26 cellular contexts compared by ENCODE assay signal in genomic region chr3:157608006-157608405, GRCh38.
"Had no signal": no experiment of that assay in that cellular context is flagged by ENCODE, and none has a peak within 500 bp of the region (broad histone marks: within the 10 kb centered on the region; RNA-seq: fewer than 3 reads in every experiment).

No MANE protein-coding gene starts in this region.

- H3K4me3 ChIP-seq: breast epithelium, gastrocnemius medialis, hepatocyte, psoas muscle, smooth muscle cell, stomach, tibial nerve had no signal

- H3K36me3 ChIP-seq: breast epithelium, gastrocnemius medialis, stomach, tibial nerve had no signal

- H3K4me1 ChIP-seq: breast epithelium, gastrocnemius medialis, parathyroid adenoma, psoas muscle had no signal

- ATAC-seq: activated CD8-positive, alpha-beta T cell treated with anti-CD3 and anti-CD28 coated beads for 36 hours; activated T-cell treated with anti-CD3 and anti-CD28 coated beads, Interleukin-2, amount 50 U/mL, for 4 hours; activated T-helper 17 cell treated with anti-CD3 and anti-CD28 coated beads, Interleukin-2, amount 50 U/mL, for 72 hours; gastrocnemius medialis; left cardiac atrium; psoas muscle; stimulated activated naive B cell treated with anti-CD40 and anti-IgM and Interleukin-4, amounts not matched to agents 10 μg/mL and 1 μg/mL and 100 μg/mL, for 72 hours; WTC11 had no signal

- DNase-seq: activated CD4-positive, alpha-beta T cell treated with anti-CD3 and anti-CD28 coated beads for 1 hour; activated CD4-positive, alpha-beta T cell treated with anti-CD3 and anti-CD28 coated beads, Interleukin-2, amount 10 ng/mL, durations not matched to agents 7 days and 5 days; activated CD8-positive, alpha-beta T cell treated with anti-CD3 and anti-CD28 coated beads for 36 hours; activated gamma-delta T cell treated with Interleukin-2 at 50 U/mL for 16 hours; activated naive CD4-positive, alpha-beta T cell treated with anti-CD3 and anti-CD28 coated beads, Interleukin-2, amount 50 U/mL, for 16 hours; activated T-cell treated with anti-CD3 and anti-CD28 coated beads, Interleukin-2, amount 50 U/mL, for 4 hours; amygdala; central memory CD4-positive, alpha-beta T cell; effector CD4-positive, alpha-beta T cell; gastrocnemius medialis; left cardiac atrium; midbrain; naive thymus-derived CD4-positive, alpha-beta T cell; nucleus accumbens; psoas muscle; stimulated activated CD4-positive, alpha-beta T cell treated with anti-CD3 and anti-CD28 coated beads, Interleukin-1b, Interleukin-23, amount 100 ng/mL, for 48 hours; stimulated activated naive B cell treated with anti-CD40 and anti-IgM and Interleukin-4, amounts not matched to agents 10 μg/mL and 1 μg/mL and 100 μg/mL, for 72 hours; stomach had no signal

- H3K27ac ChIP-seq: breast epithelium, epithelial cell of prostate, gastrocnemius medialis, hepatocyte, parathyroid adenoma, psoas muscle, stomach, tibial nerve had no signal

- H3K27me3 ChIP-seq: breast epithelium, gastrocnemius medialis, hepatocyte, stomach, tibial nerve had no signal

- H3K9me3 ChIP-seq: breast epithelium, gastrocnemius medialis, psoas muscle, stomach, tibial nerve had no signal
